In genomic region chr7:21543528-21544302, GRCh38 we compare ENCODE assay signal across 8 cellular contexts. TPM values are rescaled to one million over a fixed set of nuclear protein-coding genes. Genes with fewer than 3 reads are reported as not detected.
DNase-seq lines count a peak whose midpoint lies in the region; ATAC-seq, FAIRE-seq and TF ChIP-seq lines count a peak whose summit lies in the region.

No MANE protein-coding gene starts in this region.

- 15% methylated on average over 23 of the region's 31 CpGs for WGBS in A549 (ENCODE audit: missing lambda C conversion rate)

- peaks cover 6% of the 10 kb centered on the region; the same call in 1 of the 3 replicates for H3K4me1 ChIP-seq in A549

- H3K36me3 ChIP-seq in H7 (replicated peaks; ENCODE audit: control insufficient read depth, insufficient read depth, low read length), result no peaks in the 10 kb centered on the region

- CTCF ChIA-PET in A549 (lab: Yijun Ruan, JAX), result interaction anchor here (1.4 kb wide), 1 partner anchor 223 kb away, joined by 5 read pairs; no protein-coding TSS in a partner anchor

- POLR2A ChIA-PET in A549 (lab: Yijun Ruan, JAX), result no interaction called here

- no peak for FAIRE-seq in A549 (lab: Jason Lieb, UNC)

- peak; percentile 40 to 65 for ATAC-seq in A549
- ATAC-seq in left ventricle myocardium superior, result peak; percentile 32
- no peak for ATAC-seq in HG03469 (IDR thresholded peaks at IDR 0.05; ENCODE audit: unreplicated experiment)
- ATAC-seq in HG02970 (IDR thresholded peaks at IDR 0.05; ENCODE audit: low FRiP score, unreplicated experiment), result no peak

- TF ChIP-seq RAD21 in A549 (conservative IDR thresholded peaks at IDR 0.05 in 1 of 2, IDR thresholded peaks at IDR 0.05 in 1 of 2), result no peak

- intact Hi-C loops in left ventricle myocardium superior (cut with micrococcal nuclease), result no loop called here

- DNase-seq in A549 (ENCODE audit: low read depth in 1 of 2, low spot score in 1 of 2), result no peak
- DNase-seq in H7, result no peak
- DNase-seq in left ventricle myocardium superior, result no peak
- DNase-seq in stimulated activated CD8-positive, alpha-beta memory T cell treated with anti-CD3 and anti-CD28 coated beads, Interleukin-4, amount 100 ng/mL, for 48 hours, result peak; percentile 26
- no peak for DNase-seq in NCI-H2107 (lab: John Stamatoyannopoulos, UW)

- H3K4me3 ChIP-seq in A549 (peak overlapping the region; percentile 56), H7 (ENCODE audit: insufficient read depth, low read depth, low read length) (peak overlapping the region; percentile 63), WI38 (ENCODE audit: low read depth, low read length) (peak overlapping the region; percentile 24; the same call in 1 of the 2 replicates)

- no peak overlapping the region for H3K27ac ChIP-seq in A549

- no peak for TF ChIP-seq POLR2A in A549 (IDR thresholded peaks at IDR 0.05; ENCODE audit: low read length)

- TF ChIP-seq CTCF in A549 (IDR thresholded peaks at IDR 0.05) (no peak), WI38 (IDR thresholded peaks at IDR 0.05; ENCODE audit: low read depth, low read length) (no peak)

- peak overlapping the region; percentile 96 for H3K4me2 ChIP-seq in A549

- H3K9me3 ChIP-seq in A549, result no peaks in the 10 kb centered on the region

- no peak for TF ChIP-seq EP300 in A549 (IDR thresholded peaks at IDR 0.05)

- H3K27me3 ChIP-seq in H7 (ENCODE audit: control insufficient read depth, insufficient read depth, low read length), result peaks cover 22% of the 10 kb centered on the region

TF ChIP-seq in A549, 52 proteins besides CTCF, POLR2A, EP300 and RAD21:
- TF ChIP-seq ESRRA (IDR thresholded peaks at IDR 0.05; ENCODE audit: borderline replicate concordance, low read length) (no peak), SMC3 (IDR thresholded peaks at IDR 0.05) (no peak), KDM1A (IDR thresholded peaks at IDR 0.05; ENCODE audit: low read depth) (no peak), MAFK (IDR thresholded peaks at IDR 0.05; ENCODE audit: partially characterized antibody) (peak; percentile 44), NPAS2 (CRISPR knock-in tag; IDR thresholded peaks at IDR 0.05; ENCODE audit: borderline replicate concordance) (no peak), MAX (IDR thresholded peaks at IDR 0.05) (0 out of 2 replicates have a peak, but pooled peaks have one; percentile 6), JUN (IDR thresholded peaks at IDR 0.05) (no peak), ZC3H11A (IDR thresholded peaks at IDR 0.05) (no peak)

RNA-seq across cellular contexts. Expression of gene DNAH11, which starts 0.9 kb away (rescaled TPM):
- 0.13 TPM in 2 replicates for polyA plus RNA-seq in A549 (2011; rRNA removed)
- polyA plus RNA-seq in A549 (2012; cell fraction: cytosol; rRNA removed), result under 0.01 and 0.01 TPM in 2 replicates
- polyA plus RNA-seq in A549 (2012; cell fraction: nucleus; rRNA removed), result 0.01 TPM in 1 of 2 replicates, not detected in the other
- polyA plus RNA-seq in A549 (2017; fragmentation: RNase III; extraction: RNeasy Plus Mini Kit Qiagen cat#74134 plus additional on column Dnase treatment), result 0.01 to 0.20 TPM (median 0.03 TPM) in 3 replicates
- 0.04 and 0.05 TPM in 2 replicates for polyA minus RNA-seq in A549 (2011; rRNA and poly(A)+ RNA removed)
- total RNA-seq in H7 (2014; rRNA removed; shearing (Covaris generic)), result 1.6 and 1.8 TPM in 2 replicates
- 0.12 TPM for total RNA-seq in left ventricle myocardium superior

Comparison
In these comparisons a context has a peak if more than half of its experiments do, and no peak if none do; other contexts are left out.
1. ATAC-seq: peak in A549 (2 of 2) and left ventricle myocardium superior (single experiment); none in HG03469 (single experiment) and HG02970 (single experiment).
2. Peak in every context shown above with its lines, with median percentiles within 50 percentile points of each other: H3K4me3 ChIP-seq.